ENCODE assay signal across 20 cellular contexts in genomic region chr20:58875541-58876134, GRCh38. TPM values are rescaled to one million over a fixed set of nuclear protein-coding genes. Genes with fewer than 3 reads are reported as not detected.
DNase-seq lines count a peak whose midpoint lies in the region; ATAC-seq lines count a peak whose summit lies in the region.
"Had no signal": no experiment of that assay in that cellular context is flagged by ENCODE, and none has a peak within 500 bp of the region (broad histone marks: within the 10 kb centered on the region; RNA-seq: fewer than 3 reads in every experiment).

No MANE protein-coding gene starts in this region.

- ATAC-seq in GM18517 (IDR thresholded peaks at IDR 0.05; ENCODE audit: unreplicated experiment): no peak
- ATAC-seq: activated CD8-positive, alpha-beta memory T cell treated with anti-CD3 and anti-CD28 coated beads, Interleukin-2, amount 10 ng/mL, durations not matched to agents 7 days and 5 days; CD8-positive, alpha-beta T cell; lower lobe of right lung; right cardiac atrium; T-cell; WTC11 had no signal

- DNase-seq in Daoy (ENCODE audit: low read depth) (peak; percentile 92), LHCN-M2 (ENCODE audit: low read depth) (peak; percentile 75), amniotic epithelial cell (ENCODE audit: low read depth) (peak; percentile 47), lung microvascular endothelial cell (ENCODE audit: low read depth in 2 of 2) (peak; percentile 28 to 83), retina (no peak), NCI-H446 treated with DMSO at 0.1 percent for 48 hours (lab: John Stamatoyannopoulos, UW) (no peak), NCI-H1694 treated with DMSO at 0.1 percent for 48 hours (lab: John Stamatoyannopoulos, UW) (no peak)
- DNase-seq: activated CD8-positive, alpha-beta memory T cell treated with anti-CD3 and anti-CD28 coated beads, Interleukin-2, amount 10 ng/mL, durations not matched to agents 7 days and 5 days; activated effector memory CD4-positive, alpha-beta T cell treated with Interleukin-2 at 50 U/mL for 16 hours; CD8-positive, alpha-beta T cell; cortex of kidney; H9; lower lobe of right lung; NCI-H1930; right cardiac atrium; stimulated activated CD4-positive, alpha-beta T cell treated with anti-CD3 and anti-CD28 coated beads, Interleukin-1b, Interleukin-23, amount 100 ng/mL, for 48 hours; T-cell had no signal

RNA-seq across cellular contexts. Expression of gene GNAS, which starts 23.1 kb away (rescaled TPM):
- 286 and 344 TPM in 2 replicates for total RNA-seq in Daoy (2014; rRNA removed; shearing (Covaris generic))
- total RNA-seq in LHCN-M2 (2014; rRNA removed): 462 and 481 TPM in 2 replicates
- 1,060 TPM for polyA plus RNA-seq in LHCN-M2 (2012)
- total RNA-seq in lung microvascular endothelial cell: 261 and 375 TPM in 2 replicates

RNA-seq across cellular contexts. Expression of gene GNAS-AS1, which starts 24.9 kb away (rescaled TPM):
- 1.3 and 3.1 TPM in 2 replicates for total RNA-seq in Daoy (2014; rRNA removed; shearing (Covaris generic))
- total RNA-seq in LHCN-M2 (2014; rRNA removed) (0.11 TPM in 1 of 2 replicates, not detected in the other), lung microvascular endothelial cell (0.22 TPM in 1 of 2 replicates, not detected in the other)
- not detected for polyA plus RNA-seq in LHCN-M2 (2012)
- total RNA-seq: ascending aorta had no signal

Comparison
In these comparisons a context has a peak if more than half of its experiments do, and no peak if none do; other contexts are left out.
1. DNase-seq: peak in Daoy (single experiment), LHCN-M2 (single experiment), amniotic epithelial cell (single experiment) and lung microvascular endothelial cell (2 of 2); none in retina (single experiment), NCI-H446 treated with DMSO at 0.1 percent for 48 hours (single experiment) and NCI-H1694 treated with DMSO at 0.1 percent for 48 hours (single experiment).